Comparison of ENCODE assay signal across 1 cellular context in the genomic region with DNA sequence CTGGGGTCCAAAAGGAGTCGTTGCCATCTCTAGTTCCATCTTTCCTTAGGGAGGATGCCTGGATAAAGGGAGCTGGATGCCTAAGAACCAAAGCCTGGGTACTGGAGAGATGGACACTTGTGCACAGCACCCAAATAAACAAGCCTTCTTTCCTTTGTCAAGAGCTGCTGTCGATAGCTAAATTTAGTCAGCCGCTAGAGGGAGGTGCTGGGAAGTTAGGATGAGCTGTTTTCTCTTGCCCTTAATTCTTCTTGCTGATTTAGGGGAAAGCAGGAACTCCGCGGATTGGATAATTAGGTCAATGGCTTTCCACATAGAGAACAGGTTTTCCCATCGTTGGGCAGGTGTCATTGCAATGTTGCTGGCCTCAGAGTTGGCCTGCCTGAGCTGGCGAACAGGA.
TF ChIP-seq lines count a peak whose summit lies in the region.

No MANE protein-coding gene starts in this region.

TF ChIP-seq in liver, 16 proteins besides CTCF, POLR2A, EP300 and RAD21 (continued from another document):
- TF ChIP-seq, protein P1, sequence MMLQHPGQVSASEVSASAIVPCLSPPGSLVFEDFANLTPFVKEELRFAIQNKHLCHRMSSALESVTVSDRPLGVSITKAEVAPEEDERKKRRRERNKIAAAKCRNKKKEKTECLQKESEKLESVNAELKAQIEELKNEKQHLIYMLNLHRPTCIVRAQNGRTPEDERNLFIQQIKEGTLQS (IDR thresholded peaks at IDR 0.05): no peak
- TF ChIP-seq FOXA2 (IDR thresholded peaks at IDR 0.05) (no peak), HNF4G (IDR thresholded peaks at IDR 0.05) (no peak), TAF1 (conservative IDR thresholded peaks at IDR 0.05) (no peak), SP1 (IDR thresholded peaks at IDR 0.05) (no peak), FOXA1 (IDR thresholded peaks at IDR 0.05) (no peak)
- TF ChIP-seq, protein P2, sequence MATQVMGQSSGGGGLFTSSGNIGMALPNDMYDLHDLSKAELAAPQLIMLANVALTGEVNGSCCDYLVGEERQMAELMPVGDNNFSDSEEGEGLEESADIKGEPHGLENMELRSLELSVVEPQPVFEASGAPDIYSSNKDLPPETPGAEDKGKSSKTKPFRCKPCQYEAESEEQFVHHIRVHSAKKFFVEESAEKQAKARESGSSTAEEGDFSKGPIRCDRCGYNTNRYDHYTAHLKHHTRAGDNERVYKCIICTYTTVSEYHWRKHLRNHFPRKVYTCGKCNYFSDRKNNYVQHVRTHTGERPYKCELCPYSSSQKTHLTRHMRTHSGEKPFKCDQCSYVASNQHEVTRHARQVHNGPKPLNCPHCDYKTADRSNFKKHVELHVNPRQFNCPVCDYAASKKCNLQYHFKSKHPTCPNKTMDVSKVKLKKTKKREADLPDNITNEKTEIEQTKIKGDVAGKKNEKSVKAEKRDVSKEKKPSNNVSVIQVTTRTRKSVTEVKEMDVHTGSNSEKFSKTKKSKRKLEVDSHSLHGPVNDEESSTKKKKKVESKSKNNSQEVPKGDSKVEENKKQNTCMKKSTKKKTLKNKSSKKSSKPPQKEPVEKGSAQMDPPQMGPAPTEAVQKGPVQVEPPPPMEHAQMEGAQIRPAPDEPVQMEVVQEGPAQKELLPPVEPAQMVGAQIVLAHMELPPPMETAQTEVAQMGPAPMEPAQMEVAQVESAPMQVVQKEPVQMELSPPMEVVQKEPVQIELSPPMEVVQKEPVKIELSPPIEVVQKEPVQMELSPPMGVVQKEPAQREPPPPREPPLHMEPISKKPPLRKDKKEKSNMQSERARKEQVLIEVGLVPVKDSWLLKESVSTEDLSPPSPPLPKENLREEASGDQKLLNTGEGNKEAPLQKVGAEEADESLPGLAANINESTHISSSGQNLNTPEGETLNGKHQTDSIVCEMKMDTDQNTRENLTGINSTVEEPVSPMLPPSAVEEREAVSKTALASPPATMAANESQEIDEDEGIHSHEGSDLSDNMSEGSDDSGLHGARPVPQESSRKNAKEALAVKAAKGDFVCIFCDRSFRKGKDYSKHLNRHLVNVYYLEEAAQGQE (IDR thresholded peaks at IDR 0.05): no peak
- TF ChIP-seq, protein P3, sequence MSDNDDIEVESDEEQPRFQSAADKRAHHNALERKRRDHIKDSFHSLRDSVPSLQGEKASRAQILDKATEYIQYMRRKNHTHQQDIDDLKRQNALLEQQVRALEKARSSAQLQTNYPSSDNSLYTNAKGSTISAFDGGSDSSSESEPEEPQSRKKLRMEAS (IDR thresholded peaks at IDR 0.05): no peak
